In the genomic region with DNA sequence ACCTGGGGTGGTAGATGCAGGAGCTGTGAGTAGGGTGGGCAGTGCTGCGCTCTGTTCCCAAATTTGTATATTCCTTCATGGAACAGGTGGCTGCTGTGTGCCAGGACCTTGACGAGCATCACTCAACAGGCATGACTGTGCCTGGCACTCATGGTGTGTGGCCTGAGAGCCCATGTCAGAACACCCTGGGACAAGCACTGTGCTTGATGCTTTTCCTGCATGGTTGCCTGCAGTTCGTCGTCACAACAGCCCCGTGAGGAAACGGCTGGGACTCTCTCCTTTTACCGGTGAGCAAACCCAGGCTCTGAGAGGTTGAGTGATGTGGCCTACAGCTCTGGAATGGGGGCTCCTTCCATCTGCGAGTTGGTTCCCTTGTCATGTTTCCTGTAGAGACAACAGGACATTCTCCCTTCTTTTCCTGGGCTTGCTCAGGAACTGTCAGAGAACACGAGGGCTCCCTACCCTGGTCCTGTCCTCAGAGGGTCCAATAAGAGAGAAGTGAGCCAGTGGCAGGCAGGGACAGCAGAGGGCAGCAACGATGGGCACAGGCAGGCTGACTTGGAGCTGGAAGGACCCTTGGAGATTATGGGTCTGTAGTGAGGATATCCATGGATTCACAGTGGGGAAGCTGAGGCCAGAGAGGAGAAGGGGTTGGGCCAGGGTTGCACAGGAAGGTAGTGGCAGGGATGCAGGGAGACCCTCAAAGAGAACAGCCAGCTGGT, we compare ENCODE assay signal across 1 cellular context.
TF ChIP-seq lines count a peak whose summit lies in the region.

No MANE protein-coding gene starts in this region.

TF ChIP-seq in IMR-90, 13 proteins besides CTCF, POLR2A, EP300 and RAD21:
- TF ChIP-seq BHLHE40 (IDR thresholded peaks at IDR 0.05; ENCODE audit: low read depth, low read length) (no peak), NFE2L2 (IDR thresholded peaks at IDR 0.05; ENCODE audit: low read depth, low read length) (no peak), SMC3 (IDR thresholded peaks at IDR 0.05; ENCODE audit: low read depth, low read length) (no peak), MAZ (IDR thresholded peaks at IDR 0.05; ENCODE audit: borderline replicate concordance, low read depth, low read length) (no peak), RCOR1 (IDR thresholded peaks at IDR 0.05; ENCODE audit: insufficient replicate concordance, low read length) (no peak), CHD1 (IDR thresholded peaks at IDR 0.05; ENCODE audit: low read depth, low read length) (no peak), CEBPB (IDR thresholded peaks at IDR 0.05; ENCODE audit: low read depth, low read length) (no peak), FOS (IDR thresholded peaks at IDR 0.05; ENCODE audit: low read depth, low read length) (no peak), MXI1 (IDR thresholded peaks at IDR 0.05; ENCODE audit: borderline replicate concordance, low read depth, low read length) (no peak), RFX5 (IDR thresholded peaks at IDR 0.05; ENCODE audit: low read depth, low read length) (no peak)
- TF ChIP-seq, protein P1, sequence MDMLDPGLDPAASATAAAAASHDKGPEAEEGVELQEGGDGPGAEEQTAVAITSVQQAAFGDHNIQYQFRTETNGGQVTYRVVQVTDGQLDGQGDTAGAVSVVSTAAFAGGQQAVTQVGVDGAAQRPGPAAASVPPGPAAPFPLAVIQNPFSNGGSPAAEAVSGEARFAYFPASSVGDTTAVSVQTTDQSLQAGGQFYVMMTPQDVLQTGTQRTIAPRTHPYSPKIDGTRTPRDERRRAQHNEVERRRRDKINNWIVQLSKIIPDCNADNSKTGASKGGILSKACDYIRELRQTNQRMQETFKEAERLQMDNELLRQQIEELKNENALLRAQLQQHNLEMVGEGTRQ (IDR thresholded peaks at IDR 0.05; ENCODE audit: low read depth, low read length): no peak
- TF ChIP-seq, protein P2, sequence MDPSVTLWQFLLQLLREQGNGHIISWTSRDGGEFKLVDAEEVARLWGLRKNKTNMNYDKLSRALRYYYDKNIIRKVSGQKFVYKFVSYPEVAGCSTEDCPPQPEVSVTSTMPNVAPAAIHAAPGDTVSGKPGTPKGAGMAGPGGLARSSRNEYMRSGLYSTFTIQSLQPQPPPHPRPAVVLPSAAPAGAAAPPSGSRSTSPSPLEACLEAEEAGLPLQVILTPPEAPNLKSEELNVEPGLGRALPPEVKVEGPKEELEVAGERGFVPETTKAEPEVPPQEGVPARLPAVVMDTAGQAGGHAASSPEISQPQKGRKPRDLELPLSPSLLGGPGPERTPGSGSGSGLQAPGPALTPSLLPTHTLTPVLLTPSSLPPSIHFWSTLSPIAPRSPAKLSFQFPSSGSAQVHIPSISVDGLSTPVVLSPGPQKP (IDR thresholded peaks at IDR 0.05; ENCODE audit: borderline replicate concordance, low read depth, low read length): no peak
